Comparison of ENCODE assay signal across 1 cellular context in the genomic region with DNA sequence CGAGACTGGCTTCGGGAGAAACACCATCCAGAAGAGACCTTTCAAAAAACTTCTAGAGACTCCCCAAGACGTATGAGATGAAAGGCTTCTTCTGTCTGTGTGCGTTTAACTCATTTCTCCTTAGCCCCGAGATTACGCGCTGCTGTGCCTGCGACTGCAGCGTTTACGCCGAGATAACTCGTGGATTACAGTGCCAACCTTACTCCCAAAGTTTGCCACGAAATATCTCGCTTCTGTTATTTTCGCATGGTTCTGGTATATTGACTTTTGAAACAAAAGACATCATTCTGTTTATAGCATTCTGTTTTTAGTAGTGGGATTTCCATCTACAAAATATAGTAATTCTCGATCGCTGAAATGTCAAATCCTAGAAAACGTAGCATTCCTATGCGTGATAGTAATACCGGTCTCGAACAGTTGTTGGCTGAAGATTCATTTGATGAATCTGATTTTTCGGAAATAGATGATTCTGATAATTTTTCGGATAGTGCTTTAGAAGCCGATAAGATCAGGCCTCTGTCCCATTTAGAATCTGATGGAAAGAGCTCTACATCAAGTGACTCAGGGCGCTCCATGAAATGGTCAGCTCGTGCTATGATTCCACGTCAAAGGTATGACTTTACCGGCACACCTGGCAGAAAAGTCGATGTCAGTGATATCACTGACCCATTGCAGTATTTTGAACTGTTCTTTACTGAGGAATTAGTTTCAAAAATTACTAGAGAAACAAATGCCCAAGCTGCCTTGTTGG.
TF ChIP-seq lines count a peak whose summit lies in the region.

No MANE protein-coding gene starts in this region.

TF ChIP-seq in IMR-90, 13 proteins besides CTCF, POLR2A, EP300 and RAD21:
- TF ChIP-seq NFE2L2 (IDR thresholded peaks at IDR 0.05; ENCODE audit: low read depth, low read length) (no peak), RFX5 (IDR thresholded peaks at IDR 0.05; ENCODE audit: low read depth, low read length) (no peak), CHD1 (IDR thresholded peaks at IDR 0.05; ENCODE audit: low read depth, low read length) (no peak), FOS (IDR thresholded peaks at IDR 0.05; ENCODE audit: low read depth, low read length) (no peak), BHLHE40 (IDR thresholded peaks at IDR 0.05; ENCODE audit: low read depth, low read length) (no peak), RCOR1 (IDR thresholded peaks at IDR 0.05; ENCODE audit: insufficient replicate concordance, low read length) (no peak), MXI1 (IDR thresholded peaks at IDR 0.05; ENCODE audit: borderline replicate concordance, low read depth, low read length) (no peak), MAZ (IDR thresholded peaks at IDR 0.05; ENCODE audit: borderline replicate concordance, low read depth, low read length) (no peak), SMC3 (IDR thresholded peaks at IDR 0.05; ENCODE audit: low read depth, low read length) (no peak)
- TF ChIP-seq, protein P1, sequence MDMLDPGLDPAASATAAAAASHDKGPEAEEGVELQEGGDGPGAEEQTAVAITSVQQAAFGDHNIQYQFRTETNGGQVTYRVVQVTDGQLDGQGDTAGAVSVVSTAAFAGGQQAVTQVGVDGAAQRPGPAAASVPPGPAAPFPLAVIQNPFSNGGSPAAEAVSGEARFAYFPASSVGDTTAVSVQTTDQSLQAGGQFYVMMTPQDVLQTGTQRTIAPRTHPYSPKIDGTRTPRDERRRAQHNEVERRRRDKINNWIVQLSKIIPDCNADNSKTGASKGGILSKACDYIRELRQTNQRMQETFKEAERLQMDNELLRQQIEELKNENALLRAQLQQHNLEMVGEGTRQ (IDR thresholded peaks at IDR 0.05; ENCODE audit: low read depth, low read length): no peak
- TF ChIP-seq, protein P2, sequence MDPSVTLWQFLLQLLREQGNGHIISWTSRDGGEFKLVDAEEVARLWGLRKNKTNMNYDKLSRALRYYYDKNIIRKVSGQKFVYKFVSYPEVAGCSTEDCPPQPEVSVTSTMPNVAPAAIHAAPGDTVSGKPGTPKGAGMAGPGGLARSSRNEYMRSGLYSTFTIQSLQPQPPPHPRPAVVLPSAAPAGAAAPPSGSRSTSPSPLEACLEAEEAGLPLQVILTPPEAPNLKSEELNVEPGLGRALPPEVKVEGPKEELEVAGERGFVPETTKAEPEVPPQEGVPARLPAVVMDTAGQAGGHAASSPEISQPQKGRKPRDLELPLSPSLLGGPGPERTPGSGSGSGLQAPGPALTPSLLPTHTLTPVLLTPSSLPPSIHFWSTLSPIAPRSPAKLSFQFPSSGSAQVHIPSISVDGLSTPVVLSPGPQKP (IDR thresholded peaks at IDR 0.05; ENCODE audit: borderline replicate concordance, low read depth, low read length): no peak
